In genomic region chr10:65377687-65378086, GRCh38 we compare ENCODE assay signal across 15 cellular contexts.
"Had no signal": no experiment of that assay in that cellular context is flagged by ENCODE, and none has a peak within 500 bp of the region (broad histone marks: within the 10 kb centered on the region; RNA-seq: fewer than 3 reads in every experiment).

No MANE protein-coding gene starts in this region.

- H3K9me3 Mint-ChIP-seq: mesothelial cell of epicardium had no signal

- H3K4me1 ChIP-seq: gastroesophageal sphincter, heart right ventricle, pancreas, tibial artery, uterus had no signal

- ATAC-seq: gastroesophageal sphincter; heart right ventricle; pancreas; stimulated activated memory B cell treated with anti-CD40 and anti-IgM and Interleukin-4, amounts not matched to agents 10 μg/mL and 1 μg/mL and 100 μg/mL, for 72 hours had no signal

- H3K27ac Mint-ChIP-seq: activated naive CD4-positive, alpha-beta T cell treated with anti-CD3 and anti-CD28 coated beads, Interleukin-2, amount 10 ng/mL, durations not matched to agents 7 days and 5 days; mesothelial cell of epicardium; stimulated activated memory B cell treated with anti-CD40 and anti-IgM and Interleukin-4, amounts not matched to agents 10 μg/mL and 1 μg/mL and 100 μg/mL, for 72 hours had no signal

- H3K9me3 ChIP-seq: gastroesophageal sphincter, pancreas, tibial artery, uterus had no signal

- H3K4me3 ChIP-seq: cardiac muscle cell, gastroesophageal sphincter, heart right ventricle, pancreas, tibial artery, uterus had no signal

- H3K36me3 Mint-ChIP-seq: activated naive CD4-positive, alpha-beta T cell treated with anti-CD3 and anti-CD28 coated beads, Interleukin-2, amount 10 ng/mL, durations not matched to agents 7 days and 5 days; mesothelial cell of epicardium; stimulated activated memory B cell treated with anti-CD40 and anti-IgM and Interleukin-4, amounts not matched to agents 10 μg/mL and 1 μg/mL and 100 μg/mL, for 72 hours had no signal

- H3K4me3 Mint-ChIP-seq: activated naive CD4-positive, alpha-beta T cell treated with anti-CD3 and anti-CD28 coated beads, Interleukin-2, amount 10 ng/mL, durations not matched to agents 7 days and 5 days; mesothelial cell of epicardium; stimulated activated memory B cell treated with anti-CD40 and anti-IgM and Interleukin-4, amounts not matched to agents 10 μg/mL and 1 μg/mL and 100 μg/mL, for 72 hours had no signal

- H3K27me3 ChIP-seq: cardiac muscle cell, gastroesophageal sphincter, heart right ventricle, pancreas, tibial artery, uterus had no signal

- H3K27ac ChIP-seq: cardiac muscle cell, gastroesophageal sphincter, heart right ventricle, pancreas, tibial artery, uterus had no signal

- DNase-seq: activated CD4-positive, alpha-beta T cell treated with anti-CD3 and anti-CD28 coated beads for 1 hour; activated CD4-positive, alpha-beta T cell treated with anti-CD3 and anti-CD28 coated beads, Interleukin-2, amount 50 U/mL, for 48 hours; activated naive CD4-positive, alpha-beta T cell treated with anti-CD3 and anti-CD28 coated beads, Interleukin-2, amount 10 ng/mL, durations not matched to agents 7 days and 5 days; erythroblast; heart right ventricle; kidney; pancreas; stimulated activated CD4-positive, alpha-beta T cell treated with anti-CD3 and anti-CD28 coated beads, Interleukin-12 subunit alpha, Interleukin-12 subunit beta, amount 100 ng/mL, for 4 hours; stimulated activated CD4-positive, alpha-beta T cell treated with anti-CD3 and anti-CD28 coated beads, Interleukin-2, amount 100 ng/mL, for 48 hours; tibial artery; uterus had no signal

- H3K27me3 Mint-ChIP-seq: activated naive CD4-positive, alpha-beta T cell treated with anti-CD3 and anti-CD28 coated beads, Interleukin-2, amount 10 ng/mL, durations not matched to agents 7 days and 5 days; stimulated activated memory B cell treated with anti-CD40 and anti-IgM and Interleukin-4, amounts not matched to agents 10 μg/mL and 1 μg/mL and 100 μg/mL, for 72 hours had no signal

- H3K4me1 Mint-ChIP-seq: activated naive CD4-positive, alpha-beta T cell treated with anti-CD3 and anti-CD28 coated beads, Interleukin-2, amount 10 ng/mL, durations not matched to agents 7 days and 5 days; stimulated activated memory B cell treated with anti-CD40 and anti-IgM and Interleukin-4, amounts not matched to agents 10 μg/mL and 1 μg/mL and 100 μg/mL, for 72 hours had no signal

- H3K36me3 ChIP-seq: cardiac muscle cell, gastroesophageal sphincter, heart right ventricle, pancreas, tibial artery, uterus had no signal
